In the genomic region with DNA sequence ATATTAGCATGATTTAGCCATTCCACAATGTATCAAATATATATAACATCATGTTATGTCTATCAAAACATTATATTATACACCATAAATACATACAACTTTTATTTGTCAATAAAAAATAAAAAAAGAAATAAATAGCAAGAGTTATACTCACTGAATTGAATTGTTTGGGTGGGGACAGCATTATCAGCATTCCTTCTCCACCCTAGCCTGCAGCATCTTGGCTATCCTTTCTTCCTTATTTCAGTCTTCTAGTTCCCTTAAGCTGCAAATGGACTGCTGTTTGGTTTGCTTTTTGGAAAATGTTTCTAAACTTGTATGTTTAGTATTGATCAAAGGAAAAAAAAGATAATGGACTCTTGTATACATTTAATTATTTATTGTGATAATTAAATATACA, we compare ENCODE assay signal across 34 cellular contexts. TPM values are rescaled to one million over a fixed set of nuclear protein-coding genes. Genes with fewer than 3 reads are reported as not detected.
"Had no signal": no experiment of that assay in that cellular context is flagged by ENCODE, and none has a peak within 500 bp of the region (broad histone marks: within the 10 kb centered on the region; RNA-seq: fewer than 3 reads in every experiment).

No MANE protein-coding gene starts in this region.

- H3K27ac ChIP-seq: ascending aorta, coronary artery, esophagus muscularis mucosa, hepatocyte, pancreas, psoas muscle, right atrium auricular region, tibial artery, VCaP had no signal

- H3K27ac Mint-ChIP-seq: activated CD4-positive, alpha-beta memory T cell treated with anti-CD3 and anti-CD28 coated beads for 36 hours; activated CD4-positive, alpha-beta T cell treated with anti-CD3 and anti-CD28 coated beads, Interleukin-2, amount 10 ng/mL, durations not matched to agents 24 days and 14 days; activated naive CD4-positive, alpha-beta T cell treated with anti-CD3 and anti-CD28 coated beads for 36 hours; activated naive CD8-positive, alpha-beta T cell treated with anti-CD3 and anti-CD28 coated beads for 36 hours; activated T-helper 1 cell treated with anti-CD3 and anti-CD28 coated beads, Interleukin-12 subunit alpha, Interleukin-12 subunit beta, Interleukin-2, Interleukin-4 antibody, amounts not matched to agents 30 ng/mL and 10 ng/mL and 1 ng/mL, durations not matched to agents 14 hours and 24 hours and 36 hours; brain; effector memory CD8-positive, alpha-beta T cell; memory B cell; naive thymus-derived CD8-positive, alpha-beta T cell; stimulated activated naive B cell treated with anti-CD40 and anti-IgM and Interleukin-4, amounts not matched to agents 10 μg/mL and 1 μg/mL and 100 μg/mL, for 72 hours; T-helper 1 cell treated with Interleukin-12 subunit alpha and Interleukin-12 subunit beta and Interleukin-4 antibody, amounts not matched to agents 30 μg/mL and 1 μg/mL, for 36 hours had no signal

- H3K4me3 Mint-ChIP-seq: activated CD4-positive, alpha-beta memory T cell treated with anti-CD3 and anti-CD28 coated beads for 36 hours; activated CD4-positive, alpha-beta T cell treated with anti-CD3 and anti-CD28 coated beads, Interleukin-2, amount 10 ng/mL, durations not matched to agents 24 days and 14 days; activated naive CD4-positive, alpha-beta T cell treated with anti-CD3 and anti-CD28 coated beads for 36 hours; activated naive CD8-positive, alpha-beta T cell treated with anti-CD3 and anti-CD28 coated beads for 36 hours; activated T-helper 1 cell treated with anti-CD3 and anti-CD28 coated beads, Interleukin-12 subunit alpha, Interleukin-12 subunit beta, Interleukin-2, Interleukin-4 antibody, amounts not matched to agents 30 ng/mL and 10 ng/mL and 1 ng/mL, durations not matched to agents 14 hours and 24 hours and 36 hours; effector memory CD8-positive, alpha-beta T cell; memory B cell; naive thymus-derived CD8-positive, alpha-beta T cell; neural crest cell; stimulated activated naive B cell treated with anti-CD40 and anti-IgM and Interleukin-4, amounts not matched to agents 10 μg/mL and 1 μg/mL and 100 μg/mL, for 72 hours; T-helper 1 cell treated with Interleukin-12 subunit alpha and Interleukin-12 subunit beta and Interleukin-4 antibody, amounts not matched to agents 30 μg/mL and 1 μg/mL, for 36 hours had no signal

- H3K27me3 Mint-ChIP-seq: memory B cell; stimulated activated naive B cell treated with anti-CD40 and anti-IgM and Interleukin-4, amounts not matched to agents 10 μg/mL and 1 μg/mL and 100 μg/mL, for 72 hours had no signal

- H3K36me3 Mint-ChIP-seq: activated CD4-positive, alpha-beta memory T cell treated with anti-CD3 and anti-CD28 coated beads for 36 hours; activated naive CD8-positive, alpha-beta T cell treated with anti-CD3 and anti-CD28 coated beads for 36 hours; naive thymus-derived CD8-positive, alpha-beta T cell had no signal

- DNase-seq: activated CD4-positive, alpha-beta memory T cell treated with anti-CD3 and anti-CD28 coated beads for 36 hours; activated CD4-positive, alpha-beta T cell treated with anti-CD3 and anti-CD28 coated beads, Interleukin-2, amount 10 ng/mL, durations not matched to agents 24 days and 14 days; activated CD8-positive, alpha-beta memory T cell treated with anti-CD3 and anti-CD28 coated beads, Interleukin-2, amount 50 U/mL, for 4 hours; activated effector memory CD4-positive, alpha-beta T cell treated with anti-CD3 and anti-CD28 coated beads, Interleukin-2, amount 50 U/mL, for 16 hours; activated naive CD4-positive, alpha-beta T cell treated with anti-CD3 and anti-CD28 coated beads for 36 hours; activated naive CD8-positive, alpha-beta T cell treated with anti-CD3 and anti-CD28 coated beads for 36 hours; activated T-cell treated with anti-CD3 and anti-CD28 coated beads, Interleukin-2, amount 50 U/mL, for 1 hour; effector memory CD8-positive, alpha-beta T cell; islet precursor cell; left cardiac atrium; midbrain; naive thymus-derived CD8-positive, alpha-beta T cell; nucleus accumbens; pancreas; psoas muscle; stimulated activated CD4-positive, alpha-beta T cell treated with anti-CD3 and anti-CD28 coated beads, Interleukin-15, amount 100 ng/mL, for 24 hours; stimulated activated CD4-positive, alpha-beta T cell treated with anti-CD3 and anti-CD28 coated beads, Interleukin-2, amount 100 ng/mL, for 24 hours; stimulated activated naive B cell treated with anti-CD40 and anti-IgM and Interleukin-4, amounts not matched to agents 10 μg/mL and 1 μg/mL and 100 μg/mL, for 72 hours; stomach; SW 1271; T-helper 9 cell; tibial artery had no signal

- H3K9me3 ChIP-seq: ascending aorta, esophagus muscularis mucosa, pancreas, psoas muscle, right atrium auricular region, stomach, suprapubic skin, tibial artery had no signal

- H3K36me3 ChIP-seq: ascending aorta, esophagus muscularis mucosa, pancreas, right atrium auricular region, stomach, suprapubic skin, tibial artery had no signal

- H3K27me3 ChIP-seq: ascending aorta, esophagus muscularis mucosa, hepatocyte, pancreas, right atrium auricular region, suprapubic skin, tibial artery had no signal

- ATAC-seq: effector memory CD8-positive, alpha-beta T cell; left cardiac atrium; naive thymus-derived CD8-positive, alpha-beta T cell; pancreas; psoas muscle; stimulated activated naive B cell treated with anti-CD40 and anti-IgM and Interleukin-4, amounts not matched to agents 10 μg/mL and 1 μg/mL and 100 μg/mL, for 72 hours had no signal

- H3K4me1 ChIP-seq: pancreas, psoas muscle had no signal

- H3K9me3 Mint-ChIP-seq: activated CD4-positive, alpha-beta memory T cell treated with anti-CD3 and anti-CD28 coated beads for 36 hours; activated CD4-positive, alpha-beta T cell treated with anti-CD3 and anti-CD28 coated beads, Interleukin-2, amount 10 ng/mL, durations not matched to agents 24 days and 14 days; activated naive CD4-positive, alpha-beta T cell treated with anti-CD3 and anti-CD28 coated beads for 36 hours; activated naive CD8-positive, alpha-beta T cell treated with anti-CD3 and anti-CD28 coated beads for 36 hours; activated T-helper 1 cell treated with anti-CD3 and anti-CD28 coated beads, Interleukin-12 subunit alpha, Interleukin-12 subunit beta, Interleukin-2, Interleukin-4 antibody, amounts not matched to agents 30 ng/mL and 10 ng/mL and 1 ng/mL, durations not matched to agents 14 hours and 24 hours and 36 hours; memory B cell; neural crest cell; stimulated activated naive B cell treated with anti-CD40 and anti-IgM and Interleukin-4, amounts not matched to agents 10 μg/mL and 1 μg/mL and 100 μg/mL, for 72 hours; T-helper 1 cell treated with Interleukin-12 subunit alpha and Interleukin-12 subunit beta and Interleukin-4 antibody, amounts not matched to agents 30 μg/mL and 1 μg/mL, for 36 hours had no signal

- H2AFZ ChIP-seq: hepatocyte had no signal

- H3K4me2 ChIP-seq: hepatocyte had no signal

- H3K4me3 ChIP-seq: ascending aorta, coronary artery, esophagus muscularis mucosa, hepatocyte, pancreas, psoas muscle, right atrium auricular region, stomach, suprapubic skin, tibial artery had no signal

RNA-seq across cellular contexts. Expression of a gene that starts 4.8 kb away (rescaled TPM):
- total RNA-seq: activated CD4-positive, alpha-beta memory T cell treated with anti-CD3 and anti-CD28 coated beads for 36 hours; activated CD4-positive, alpha-beta T cell treated with anti-CD3 and anti-CD28 coated beads, Interleukin-2, amount 10 ng/mL, durations not matched to agents 24 days and 14 days; activated naive CD4-positive, alpha-beta T cell treated with anti-CD3 and anti-CD28 coated beads for 36 hours had no signal
